In the genomic region with DNA sequence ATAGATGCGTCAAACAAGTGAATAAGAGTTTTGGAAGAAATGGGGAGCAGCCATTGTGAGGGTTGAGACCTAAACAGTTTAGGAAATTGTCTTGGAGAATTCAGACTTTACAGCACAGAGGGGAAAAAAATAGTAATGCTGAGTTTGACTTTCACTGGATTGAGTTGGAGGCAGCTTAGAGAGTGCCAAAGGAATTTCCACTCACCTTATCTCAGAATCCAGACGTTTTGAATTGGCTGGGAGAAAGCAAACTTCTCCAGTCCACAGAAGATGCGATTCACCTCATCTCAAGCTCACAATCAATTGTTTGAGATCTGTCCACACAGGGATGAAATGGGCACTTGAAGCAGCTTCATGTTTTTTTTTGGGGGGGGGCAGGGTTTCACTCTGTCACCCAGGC, we compare ENCODE assay signal across 6 cellular contexts.
"Had no signal": no experiment of that assay in that cellular context is flagged by ENCODE, and none has a peak within 500 bp of the region (broad histone marks: within the 10 kb centered on the region; RNA-seq: fewer than 3 reads in every experiment).

No MANE protein-coding gene starts in this region.

- H3K4me3 ChIP-seq: K562 had no signal

- DNase-seq: KBM-7, KG1 had no signal

- H3K4me2 ChIP-seq: KMS-11 had no signal

- ATAC-seq: HepG2, K562 had no signal

- H3K9ac ChIP-seq: KMS-11 had no signal

- H3K27ac ChIP-seq: HL-60, KMS-11 had no signal
